In genomic region chr1:47810964-47811650, GRCh38 we compare ENCODE assay signal across 19 cellular contexts.
"Had no signal": no experiment of that assay in that cellular context is flagged by ENCODE, and none has a peak within 500 bp of the region (broad histone marks: within the 10 kb centered on the region; RNA-seq: fewer than 3 reads in every experiment).

No MANE protein-coding gene starts in this region.

- H3K4me2 ChIP-seq: hepatocyte had no signal

- DNase-seq: effector memory CD4-positive, alpha-beta T cell; foreskin melanocyte; left ventricle myocardium superior; mesendoderm; naive B cell; nephron progenitor cell; sigmoid colon; stimulated activated CD4-positive, alpha-beta T cell treated with anti-CD3 and anti-CD28 coated beads, Interleukin-12 subunit alpha, Interleukin-12 subunit beta, amount 100 ng/mL, for 4 hours; stimulated activated naive CD4-positive, alpha-beta T cell; stomach; substantia nigra; trophoblast cell had no signal

- H3K27ac ChIP-seq: epithelial cell of prostate, hepatocyte, neutrophil, right atrium auricular region, sigmoid colon, skin epidermis, thoracic aorta had no signal

- H3K79me2 ChIP-seq: hepatocyte had no signal

- H3K9me3 ChIP-seq: neutrophil, right atrium auricular region, sigmoid colon, stomach, thoracic aorta had no signal

- H3K27me3 ChIP-seq: hepatocyte, right atrium auricular region, sigmoid colon, stomach had no signal

- H3K36me3 ChIP-seq: neutrophil, right atrium auricular region, sigmoid colon, stomach, thoracic aorta had no signal

- H2AFZ ChIP-seq: hepatocyte had no signal

- ATAC-seq: left ventricle myocardium superior had no signal

- H3K4me3 ChIP-seq: hepatocyte, lung, right atrium auricular region, sigmoid colon, skin epidermis, stomach, thoracic aorta had no signal
